Comparison of ENCODE assay signal across 24 cellular contexts in the genomic region with DNA sequence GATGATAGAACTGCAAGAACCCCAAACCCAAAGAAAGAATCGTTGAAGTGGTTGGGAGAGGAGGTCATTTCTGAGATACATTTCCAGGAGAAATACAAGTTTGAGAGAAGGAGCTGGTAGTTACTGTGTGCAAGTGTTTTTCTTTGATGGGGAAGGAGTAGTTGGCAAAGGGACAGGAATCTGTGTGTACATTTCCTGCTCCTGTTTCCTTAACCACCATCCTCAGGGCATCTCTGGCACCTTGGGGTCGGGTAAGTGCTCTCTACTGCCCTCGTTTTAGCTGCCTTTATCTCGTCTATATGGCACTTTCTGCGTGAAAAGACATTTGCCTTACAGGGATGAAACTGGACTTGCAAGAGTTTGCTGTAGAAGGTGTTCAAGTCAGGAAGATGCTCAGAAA. TPM values are rescaled to one million over a fixed set of nuclear protein-coding genes. Genes with fewer than 3 reads are reported as not detected.
DNase-seq lines count a peak whose midpoint lies in the region; ATAC-seq, FAIRE-seq and TF ChIP-seq lines count a peak whose summit lies in the region.
"Had no signal": no experiment of that assay in that cellular context is flagged by ENCODE, and none has a peak within 500 bp of the region (broad histone marks: within the 10 kb centered on the region; RNA-seq: fewer than 3 reads in every experiment).

No MANE protein-coding gene starts in this region.

- peaks cover 84 to 86% of the 10 kb centered on the region in 2 experiments for H3K36me3 ChIP-seq in SK-N-SH (replicated peaks in 1 of 2; ENCODE audit: control insufficient read depth in 1 of 2, insufficient read depth in 2 of 2, low read length in 1 of 2)
- H3K36me3 ChIP-seq in GM12878 (ENCODE audit: control insufficient read depth in 2 of 2, insufficient read depth in 2 of 2, low read length in 1 of 2) = peaks cover 21 to 45% of the 10 kb centered on the region in 2 experiments

- H3K27me3 Mint-ChIP-seq in HFFc6 (ENCODE audit: insufficient read depth) (peaks cover 8% of the 10 kb centered on the region; the same call in 1 of the 2 replicates), osteocyte (ENCODE audit: unreplicated experiment) (no peaks in the 10 kb centered on the region)

- TF ChIP-seq EP300 in SK-N-SH (IDR thresholded peaks at IDR 0.05; ENCODE audit: borderline replicate concordance in 1 of 2, low read depth in 1 of 2, low read length in 1 of 2) (no peak), GM12878 (IDR thresholded peaks at IDR 0.05; ENCODE audit: borderline replicate concordance in 1 of 2, control insufficient read depth in 1 of 2, low read depth in 2 of 2, low read length in 2 of 2) (no peak)

- H3K36me3 Mint-ChIP-seq in HFFc6 (ENCODE audit: low read depth) (peaks cover 89% of the 10 kb centered on the region), osteocyte (ENCODE audit: unreplicated experiment) (peaks cover 48% of the 10 kb centered on the region)

- no peak for FAIRE-seq in GM12878 (lab: Jason Lieb, UNC)
- FAIRE-seq in urothelium cell line (lab: Jason Lieb, UNC) = no peak

- TF ChIP-seq RAD21 in SK-N-SH (IDR thresholded peaks at IDR 0.05; ENCODE audit: low read length) (no peak), GM12878 (IDR thresholded peaks at IDR 0.05; ENCODE audit: insufficient read depth, low read depth, low read length) (no peak)

- H3K9ac ChIP-seq in SK-N-SH (no peak overlapping the region), GM12878 (ENCODE audit: control insufficient read depth, insufficient read depth, low read length) (no peak overlapping the region)

- intact Hi-C loops in GM12878 (cut with micrococcal nuclease; ENCODE audit: unreplicated experiment) = no loop called here

- 0 out of 2 replicates have a peak, but pooled peaks have one; percentile 10 for TF ChIP-seq CTCF in SK-N-SH (IDR thresholded peaks at IDR 0.05)
- TF ChIP-seq CTCF in HFFc6 (IDR thresholded peaks at IDR 0.05) = no peak
- no peak for TF ChIP-seq CTCF in GM12878 (IDR thresholded peaks at IDR 0.05 in 2 of 3, conservative IDR thresholded peaks at IDR 0.05 in 1 of 3; ENCODE audit: control insufficient read depth in 2 of 3, extremely low read depth in 1 of 3, insufficient read depth in 1 of 3, low read depth in 3 of 3, low read length in 3 of 3)
- TF ChIP-seq CTCF in osteocyte (IDR thresholded peaks at IDR 0.05) = no peak

- no peak overlapping the region for H3K4me2 ChIP-seq in SK-N-SH
- H3K4me2 ChIP-seq in GM12878 (ENCODE audit: control insufficient read depth, insufficient read depth) = no peak overlapping the region

- H3K9me3 Mint-ChIP-seq in HFFc6 (no peaks in the 10 kb centered on the region), osteocyte (ENCODE audit: unreplicated experiment) (no peaks in the 10 kb centered on the region)

- H3K4me1 ChIP-seq in SK-N-SH (ENCODE audit: control insufficient read depth in 1 of 2, insufficient read depth in 2 of 2, low read depth in 1 of 2, low read length in 1 of 2) (peaks cover 52 to 63% of the 10 kb centered on the region in 2 experiments), GM12878 (ENCODE audit: control insufficient read depth, insufficient read depth, low read length) (peaks cover 26% of the 10 kb centered on the region)

- H3K4me3 Mint-ChIP-seq in HFFc6 (peak overlapping the region; percentile 66), osteocyte (ENCODE audit: unreplicated experiment) (no peak overlapping the region)

- H3K4me3 ChIP-seq in SK-N-SH (ENCODE audit: low read depth in 2 of 2, low read length in 1 of 2) (no peak overlapping the region), GM12878 (no peak overlapping the region)
- H3K4me3 ChIP-seq: sigmoid colon, SJSA1, tibial nerve had no signal

- no peak for DNase-seq in SK-N-SH
- DNase-seq in HFFc6 = no peak
- DNase-seq in GM12878 (ENCODE audit: low read depth, low spot score) = no peak
- DNase-seq in osteocyte (ENCODE audit: extremely low spot score, unreplicated experiment) = no peak
- DNase-seq in iPS-NIHi11 (ENCODE audit: low spot score) = no peak
- DNase-seq in urothelium cell line (ENCODE audit: low spot score) = no peak
- DNase-seq: activated effector memory CD4-positive, alpha-beta T cell treated with anti-CD3 and anti-CD28 coated beads, Interleukin-2, amount 50 U/mL, for 16 hours; anterior cingulate cortex; BE2C; central memory CD4-positive, alpha-beta T cell; effector CD8-positive, alpha-beta T cell; NCI-H1694; NCI-H774; occipital lobe; PC-3; sigmoid colon; stimulated activated CD4-positive, alpha-beta T cell treated with anti-CD3 and anti-CD28 coated beads, Interleukin-1b, Interleukin-23, amount 100 ng/mL, for 48 hours; stimulated activated naive CD4-positive, alpha-beta T cell treated with Interleukin-2 at 50 U/mL for 16 hours; T1000 had no signal

- no peaks in the 10 kb centered on the region for H3K9me3 ChIP-seq in SK-N-SH
- H3K9me3 ChIP-seq in GM12878 (replicated peaks; ENCODE audit: control insufficient read depth, insufficient read depth, low read length) = peaks cover 8% of the 10 kb centered on the region
- H3K9me3 ChIP-seq: BE2C, sigmoid colon, SJSA1, tibial nerve had no signal

- H3K27me3 ChIP-seq in SK-N-SH (ENCODE audit: insufficient read depth) = no peaks in the 10 kb centered on the region
- H3K27me3 ChIP-seq in GM12878 (replicated peaks in 1 of 2; ENCODE audit: control insufficient read depth in 2 of 2, insufficient read depth in 2 of 2, low read length in 1 of 2) = no peaks in the 10 kb centered on the region
- H3K27me3 ChIP-seq: BE2C, sigmoid colon, SJSA1, tibial nerve had no signal

- peaks cover 20% of the 10 kb centered on the region; the same call in 1 of the 2 replicates for H4K20me1 ChIP-seq in SK-N-SH (ENCODE audit: insufficient read depth)
- H4K20me1 ChIP-seq in GM12878 (ENCODE audit: control insufficient read depth, insufficient read depth) = no peaks in the 10 kb centered on the region

- H3K27ac Mint-ChIP-seq in HFFc6 (peak overlapping the region; percentile 86), osteocyte (ENCODE audit: unreplicated experiment) (peak overlapping the region; percentile 46)

- SMC1A ChIA-PET in GM12878 (lab: Charles Lee; ENCODE audit: uncharacterized antibody, unreplicated experiment) = interaction anchor here (0.6 to 4.5 kb wide), 14 partner anchors 9 to 229 kb away, joined by 3 to 23 read pairs (median 8); no protein-coding TSS in a partner anchor

- POLR2A ChIA-PET in SK-N-SH (lab: Yijun Ruan, JAX) = interaction anchor here (0.5 to 0.9 kb wide), 2 partner anchors 27 to 1424 kb away, joined by 3 to 6 read pairs; no protein-coding TSS in a partner anchor
- POLR2A ChIA-PET in GM12878 (lab: Charles Lee) = interaction anchor here (0.6 to 4.8 kb wide), 7 partner anchors 9 to 959 kb away, joined by 3 to 45 read pairs (median 5); no protein-coding TSS in a partner anchor

- peaks cover 85% of the 10 kb centered on the region for H3F3A ChIP-seq in SK-N-SH (replicated peaks; ENCODE audit: insufficient read depth)

- no peak overlapping the region for H2AFZ ChIP-seq in SK-N-SH (ENCODE audit: low read depth)
- no peak overlapping the region for H2AFZ ChIP-seq in GM12878 (ENCODE audit: control insufficient read depth, low read depth, low read length)

- no peaks in the 10 kb centered on the region for H3K9me2 ChIP-seq in SK-N-SH

- WGBS in SK-N-SH (ENCODE audit: low lambda C conversion rate) = 87% methylated on average over 5 of the region's 5 CpGs
- WGBS in GM12878 (ENCODE audit: insufficient coverage, insufficient replicate concordance, low lambda C conversion rate, missing lambda C conversion rate) = 68% methylated on average over 5 of the region's 5 CpGs

- H3K27ac ChIP-seq in SK-N-SH (ENCODE audit: low read depth in 2 of 2, low read length in 1 of 2) (peak overlapping the region; percentile 93 to 95), GM12878 (ENCODE audit: control insufficient read depth, insufficient read depth) (no peak overlapping the region)
- H3K27ac ChIP-seq: 22Rv1, SJSA1, tibial nerve had no signal

- CTCF ChIA-PET in SK-N-SH (lab: Yijun Ruan, JAX) (interaction anchor here (1.0 to 4.5 kb wide), 5 partner anchors 12 to 249 kb away, joined by 3 to 17 read pairs (median 4); no protein-coding TSS in a partner anchor), GM12878 (lab: Yijun Ruan, JAX) (interaction anchor here (0.6 to 2.0 kb wide), 6 partner anchors 9 to 233 kb away, joined by 3 to 9 read pairs (median 3); no protein-coding TSS in a partner anchor)

- RAD21 ChIA-PET in GM12878 (lab: Charles Lee; ENCODE audit: unreplicated experiment) = interaction anchor here (0.6 to 5.9 kb wide), 10 partner anchors 9 to 241 kb away, joined by 3 to 33 read pairs (median 3); no protein-coding TSS in a partner anchor

- H3K79me2 ChIP-seq in SK-N-SH (ENCODE audit: insufficient read depth) (peaks cover 80% of the 10 kb centered on the region), GM12878 (ENCODE audit: control insufficient read depth, insufficient read depth, low read length) (peaks cover 73% of the 10 kb centered on the region)

- H3K4me1 Mint-ChIP-seq in HFFc6 (ENCODE audit: low read depth) = peaks cover 96% of the 10 kb centered on the region
- peaks cover 70% of the 10 kb centered on the region for H3K4me1 Mint-ChIP-seq in osteocyte (ENCODE audit: unreplicated experiment)

- BruUV-seq in GM12878 (replicated peaks; lab: Mats Ljungman, UMichigan) = no TSS peak

- no peak for TF ChIP-seq POLR2A in GM12878 (IDR thresholded peaks at IDR 0.05; ENCODE audit: low read depth, low read length)

- ATAC-seq in SK-N-SH treated with all-trans-retinoic acid at 6 μM for 48 hours = no peak
- no peak for ATAC-seq in GM12878
- ATAC-seq in HG03457 (IDR thresholded peaks at IDR 0.05; ENCODE audit: unreplicated experiment) = no peak
- ATAC-seq: PC-3 had no signal

- in situ Hi-C loops in GM12878 (cut with MboI) = no loop called here

RNA-seq across cellular contexts. Expression of gene CDC42EP3, which starts 27.3 kb away (rescaled TPM):
- 87.5 and 105 TPM in 2 replicates for polyA plus RNA-seq in SK-N-SH (2012; rRNA removed)
- 92.7 and 103 TPM in 2 replicates for polyA plus RNA-seq in SK-N-SH (2012; cell fraction: cytosol; rRNA removed)
- polyA plus RNA-seq in SK-N-SH (2012; cell fraction: nucleus; rRNA removed) = 70.1 and 83.8 TPM in 2 replicates
- 100 to 1,000 TPM; 159 to 248 (median 201) TPM for total RNA-seq in HFFc6 (2021; fragmentation: NEBNext Ultra II Directional; extraction: Animal tissue kit (Norgen Biotek cat#: 25700))
- total RNA-seq in GM12878 (2013; cell fraction: nucleolus; rRNA removed) = 36.3 and 37.4 TPM in 2 replicates
- 36.2 and 36.9 TPM in 2 replicates for total RNA-seq in GM12878 (2014; rRNA removed)
- total RNA-seq in GM12878 (2014; rRNA removed; fragmentation: Illumina TruSeq; extraction: Trizol) = 44.6 and 46.5 TPM in 2 replicates
- 63.1 and 67.6 TPM in 2 replicates for total RNA-seq in GM12878 (2021)
- polyA plus RNA-seq in GM12878 (2011; ENCODE audit: low read depth) = 8.8 TPM
- 47.3 and 47.4 TPM in 2 replicates for polyA plus RNA-seq in GM12878 (2011; rRNA removed)
- polyA plus RNA-seq in GM12878 (2011; cell fraction: cytosol; rRNA removed) = 51.0 and 62.8 TPM in 2 replicates
- 33.6 and 47.7 TPM in 2 replicates for polyA plus RNA-seq in GM12878 (2011; cell fraction: nucleus; rRNA removed)
- polyA plus RNA-seq in GM12878 (2012) = 13.6 and 28.5 TPM in 2 replicates
- 86.9 and 109 TPM in 2 replicates for polyA plus RNA-seq in GM12878 (2014; fragmentation: Illumina TruSeq; extraction: Trizol)
- 10 to 100 TPM; 11.8 to 16.1 TPM for polyA plus RNA-seq in GM12878 (2014; fragmentation: Nextera tagmentation; extraction: Ambion mirVana)
- 59.1 and 61.4 TPM in 2 replicates for polyA plus RNA-seq in GM12878 (2014; rRNA removed)
- 10 to 100 TPM; 58.4 to 66.1 TPM for polyA plus RNA-seq in GM12878 (2016; fragmentation: Nextera tagmentation; extraction: Ambion mirVana)
- polyA minus RNA-seq in GM12878 (2011; rRNA and poly(A)+ RNA removed) = 32.6 and 52.1 TPM in 2 replicates
- 18.0 and 24.0 TPM in 2 replicates for polyA minus RNA-seq in GM12878 (2011; cell fraction: cytosol; rRNA and poly(A)+ RNA removed)
- 19.7 and 24.1 TPM in 2 replicates for polyA minus RNA-seq in GM12878 (2011; cell fraction: nucleus; rRNA and poly(A)+ RNA removed)
- total RNA-seq in osteocyte = 40.9 and 46.2 TPM in 2 replicates

Comparison
In these comparisons a context has a peak if more than half of its experiments do, and no peak if none do; other contexts are left out.
1. Of the 26 proteins assayed by ChIP-seq in both GM12878 and SK-N-SH: peak only in GM12878: none; only in SK-N-SH: CTCF and NFIC; in both: none; in neither: 24.